Comparison of ENCODE assay signal across 1 cellular context in the genomic region with DNA sequence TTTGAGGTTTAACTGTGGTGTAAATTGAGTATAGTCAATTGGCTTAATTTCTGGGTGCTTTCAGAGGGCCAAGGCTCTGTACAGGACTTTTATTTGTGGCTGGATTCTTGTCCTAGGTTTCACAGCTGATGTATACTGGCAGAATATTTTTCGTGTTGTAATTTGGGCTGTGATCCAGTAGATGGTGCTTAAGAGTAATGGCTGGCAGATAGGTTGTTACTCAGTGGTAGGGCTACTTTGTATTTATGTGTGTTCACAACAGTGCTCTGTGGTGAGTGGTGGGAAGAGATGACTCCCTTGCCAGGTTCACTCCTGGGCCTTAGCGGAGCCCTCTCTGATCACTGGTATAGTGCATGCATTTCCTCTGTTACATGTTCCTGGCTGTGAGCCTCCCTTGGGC.
TF ChIP-seq lines count a peak whose summit lies in the region.

No MANE protein-coding gene starts in this region.

TF ChIP-seq in GM23338, 12 proteins besides CTCF, POLR2A, EP300 and RAD21 (continued from another document):
- TF ChIP-seq, protein P1, sequence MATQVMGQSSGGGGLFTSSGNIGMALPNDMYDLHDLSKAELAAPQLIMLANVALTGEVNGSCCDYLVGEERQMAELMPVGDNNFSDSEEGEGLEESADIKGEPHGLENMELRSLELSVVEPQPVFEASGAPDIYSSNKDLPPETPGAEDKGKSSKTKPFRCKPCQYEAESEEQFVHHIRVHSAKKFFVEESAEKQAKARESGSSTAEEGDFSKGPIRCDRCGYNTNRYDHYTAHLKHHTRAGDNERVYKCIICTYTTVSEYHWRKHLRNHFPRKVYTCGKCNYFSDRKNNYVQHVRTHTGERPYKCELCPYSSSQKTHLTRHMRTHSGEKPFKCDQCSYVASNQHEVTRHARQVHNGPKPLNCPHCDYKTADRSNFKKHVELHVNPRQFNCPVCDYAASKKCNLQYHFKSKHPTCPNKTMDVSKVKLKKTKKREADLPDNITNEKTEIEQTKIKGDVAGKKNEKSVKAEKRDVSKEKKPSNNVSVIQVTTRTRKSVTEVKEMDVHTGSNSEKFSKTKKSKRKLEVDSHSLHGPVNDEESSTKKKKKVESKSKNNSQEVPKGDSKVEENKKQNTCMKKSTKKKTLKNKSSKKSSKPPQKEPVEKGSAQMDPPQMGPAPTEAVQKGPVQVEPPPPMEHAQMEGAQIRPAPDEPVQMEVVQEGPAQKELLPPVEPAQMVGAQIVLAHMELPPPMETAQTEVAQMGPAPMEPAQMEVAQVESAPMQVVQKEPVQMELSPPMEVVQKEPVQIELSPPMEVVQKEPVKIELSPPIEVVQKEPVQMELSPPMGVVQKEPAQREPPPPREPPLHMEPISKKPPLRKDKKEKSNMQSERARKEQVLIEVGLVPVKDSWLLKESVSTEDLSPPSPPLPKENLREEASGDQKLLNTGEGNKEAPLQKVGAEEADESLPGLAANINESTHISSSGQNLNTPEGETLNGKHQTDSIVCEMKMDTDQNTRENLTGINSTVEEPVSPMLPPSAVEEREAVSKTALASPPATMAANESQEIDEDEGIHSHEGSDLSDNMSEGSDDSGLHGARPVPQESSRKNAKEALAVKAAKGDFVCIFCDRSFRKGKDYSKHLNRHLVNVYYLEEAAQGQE (IDR thresholded peaks at IDR 0.05; ENCODE audit: unreplicated experiment) = no peak
- no peak for TF ChIP-seq ZNF331 (CRISPR knock-in tag; IDR thresholded peaks at IDR 0.05; ENCODE audit: low read depth)
- TF ChIP-seq JUNB (IDR thresholded peaks at IDR 0.05; ENCODE audit: unreplicated experiment) = no peak
- no peak for TF ChIP-seq EZH2 (IDR thresholded peaks at IDR 0.05; ENCODE audit: low read depth, unreplicated experiment)
- TF ChIP-seq, protein P2, sequence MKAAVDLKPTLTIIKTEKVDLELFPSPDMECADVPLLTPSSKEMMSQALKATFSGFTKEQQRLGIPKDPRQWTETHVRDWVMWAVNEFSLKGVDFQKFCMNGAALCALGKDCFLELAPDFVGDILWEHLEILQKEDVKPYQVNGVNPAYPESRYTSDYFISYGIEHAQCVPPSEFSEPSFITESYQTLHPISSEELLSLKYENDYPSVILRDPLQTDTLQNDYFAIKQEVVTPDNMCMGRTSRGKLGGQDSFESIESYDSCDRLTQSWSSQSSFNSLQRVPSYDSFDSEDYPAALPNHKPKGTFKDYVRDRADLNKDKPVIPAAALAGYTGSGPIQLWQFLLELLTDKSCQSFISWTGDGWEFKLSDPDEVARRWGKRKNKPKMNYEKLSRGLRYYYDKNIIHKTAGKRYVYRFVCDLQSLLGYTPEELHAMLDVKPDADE (IDR thresholded peaks at IDR 0.05) = no peak
